ENCODE assay signal across 28 cellular contexts in genomic region chr2:53289309-53290006, GRCh38.
"Had no signal": no experiment of that assay in that cellular context is flagged by ENCODE, and none has a peak within 500 bp of the region (broad histone marks: within the 10 kb centered on the region; RNA-seq: fewer than 3 reads in every experiment).

No MANE protein-coding gene starts in this region.

- H3K9me3 ChIP-seq: body of pancreas, left ventricle myocardium inferior, right lobe of liver, vagina had no signal

- H3K36me3 Mint-ChIP-seq: activated CD8-positive, alpha-beta memory T cell treated with anti-CD3 and anti-CD28 coated beads, Interleukin-2, amount 10 ng/mL, durations not matched to agents 7 days and 5 days; activated naive CD8-positive, alpha-beta T cell; stimulated activated memory B cell treated with anti-CD40 and anti-IgM and Interleukin-4, amounts not matched to agents 10 μg/mL and 1 μg/mL and 100 μg/mL, for 72 hours; type B pancreatic cell had no signal

- H3K27me3 ChIP-seq: body of pancreas, heart left ventricle, right lobe of liver, vagina had no signal

- H3K4me3 Mint-ChIP-seq: activated CD4-positive, alpha-beta T cell treated with anti-CD3 and anti-CD28 coated beads, Interleukin-2, amount 10 ng/mL, durations not matched to agents 7 days and 5 days; activated CD8-positive, alpha-beta memory T cell treated with anti-CD3 and anti-CD28 coated beads, Interleukin-2, amount 10 ng/mL, durations not matched to agents 7 days and 5 days; activated CD8-positive, alpha-beta T cell treated with anti-CD3 and anti-CD28 coated beads for 36 hours; activated naive CD8-positive, alpha-beta T cell; activated T-cell treated with anti-CD3 and anti-CD28 coated beads, Interleukin-2, amount 50 U/mL, for 72 hours; effector memory CD8-positive, alpha-beta T cell; nephron; stimulated activated memory B cell treated with anti-CD40 and anti-IgM and Interleukin-4, amounts not matched to agents 10 μg/mL and 1 μg/mL and 100 μg/mL, for 72 hours; stimulated activated naive CD8-positive, alpha-beta T cell treated with anti-CD3 and anti-CD28 coated beads, Interleukin-15, amount 100 ng/mL, for 72 hours; T-helper 17 cell; type B pancreatic cell had no signal

- H3K27ac ChIP-seq: body of pancreas, heart left ventricle, left ventricle myocardium inferior, right lobe of liver, skin epidermis, vagina, WERI-Rb-1 had no signal

- H3K36me3 ChIP-seq: heart left ventricle, left ventricle myocardium inferior, right lobe of liver, vagina, WERI-Rb-1 had no signal

- H3K9me3 Mint-ChIP-seq: activated CD4-positive, alpha-beta T cell treated with anti-CD3 and anti-CD28 coated beads, Interleukin-2, amount 10 ng/mL, durations not matched to agents 7 days and 5 days; activated CD8-positive, alpha-beta T cell treated with anti-CD3 and anti-CD28 coated beads for 36 hours; activated T-cell treated with anti-CD3 and anti-CD28 coated beads, Interleukin-2, amount 50 U/mL, for 72 hours; stimulated activated memory B cell treated with anti-CD40 and anti-IgM and Interleukin-4, amounts not matched to agents 10 μg/mL and 1 μg/mL and 100 μg/mL, for 72 hours; type B pancreatic cell had no signal

- H3K4me1 Mint-ChIP-seq: activated CD4-positive, alpha-beta T cell treated with anti-CD3 and anti-CD28 coated beads, Interleukin-2, amount 10 ng/mL, durations not matched to agents 7 days and 5 days; activated CD8-positive, alpha-beta memory T cell treated with anti-CD3 and anti-CD28 coated beads, Interleukin-2, amount 10 ng/mL, durations not matched to agents 7 days and 5 days; nephron; stimulated activated memory B cell treated with anti-CD40 and anti-IgM and Interleukin-4, amounts not matched to agents 10 μg/mL and 1 μg/mL and 100 μg/mL, for 72 hours; stimulated activated naive CD8-positive, alpha-beta T cell treated with anti-CD3 and anti-CD28 coated beads, Interleukin-15, amount 100 ng/mL, for 72 hours; T-helper 17 cell had no signal

- DNase-seq: activated CD4-positive, alpha-beta T cell treated with anti-CD3 and anti-CD28 coated beads, Interleukin-2, amount 10 ng/mL, durations not matched to agents 7 days and 5 days; activated CD4-positive, CD25-positive, alpha-beta regulatory T cell treated with anti-CD3 and anti-CD28 coated beads, Interleukin-2, amount 50 U/mL, for 72 hours; activated CD8-positive, alpha-beta memory T cell treated with anti-CD3 and anti-CD28 coated beads, Interleukin-2, amount 10 ng/mL, durations not matched to agents 7 days and 5 days; activated CD8-positive, alpha-beta T cell treated with anti-CD3 and anti-CD28 coated beads for 36 hours; activated naive CD4-positive, alpha-beta T cell treated with Interleukin-2 at 50 U/mL for 16 hours; activated T-cell treated with anti-CD3 and anti-CD28 coated beads, Interleukin-2, amount 50 U/mL, for 72 hours; aorta; body of pancreas; cortex of kidney; effector memory CD8-positive, alpha-beta T cell; heart left ventricle; hypothalamus; left ventricle myocardium inferior; posterior cingulate gyrus; right lobe of liver; stimulated activated CD4-positive, alpha-beta T cell treated with anti-CD3 and anti-CD28 coated beads, Interleukin-4, amount 100 ng/mL, for 4 hours; stimulated activated CD8-positive, alpha-beta memory T cell treated with anti-CD3 and anti-CD28 coated beads, Interleukin-4, amount 100 ng/mL, for 48 hours; stimulated activated naive CD8-positive, alpha-beta T cell treated with anti-CD3 and anti-CD28 coated beads, Interleukin-15, amount 100 ng/mL, for 72 hours; substantia nigra; T-helper 17 cell; T1000; WERI-Rb-1 had no signal

- ATAC-seq: activated CD8-positive, alpha-beta memory T cell treated with anti-CD3 and anti-CD28 coated beads, Interleukin-2, amount 10 ng/mL, durations not matched to agents 7 days and 5 days; activated CD8-positive, alpha-beta T cell treated with anti-CD3 and anti-CD28 coated beads for 36 hours; activated T-cell treated with anti-CD3 and anti-CD28 coated beads, Interleukin-2, amount 50 U/mL, for 72 hours; body of pancreas; effector memory CD8-positive, alpha-beta T cell; heart left ventricle; right lobe of liver; stimulated activated memory B cell treated with anti-CD40 and anti-IgM and Interleukin-4, amounts not matched to agents 10 μg/mL and 1 μg/mL and 100 μg/mL, for 72 hours; stimulated activated naive CD8-positive, alpha-beta T cell treated with anti-CD3 and anti-CD28 coated beads, Interleukin-15, amount 100 ng/mL, for 72 hours; T-helper 17 cell had no signal

- H3K4me3 ChIP-seq: body of pancreas, heart left ventricle, left ventricle myocardium inferior, right lobe of liver, skin epidermis, vagina had no signal

- H3K4me1 ChIP-seq: heart left ventricle, left ventricle myocardium inferior, right lobe of liver, vagina had no signal

- H3K27ac Mint-ChIP-seq: activated CD4-positive, alpha-beta T cell treated with anti-CD3 and anti-CD28 coated beads, Interleukin-2, amount 10 ng/mL, durations not matched to agents 7 days and 5 days; activated CD8-positive, alpha-beta memory T cell treated with anti-CD3 and anti-CD28 coated beads, Interleukin-2, amount 10 ng/mL, durations not matched to agents 7 days and 5 days; activated CD8-positive, alpha-beta T cell treated with anti-CD3 and anti-CD28 coated beads for 36 hours; activated naive CD8-positive, alpha-beta T cell; activated T-cell treated with anti-CD3 and anti-CD28 coated beads, Interleukin-2, amount 50 U/mL, for 72 hours; effector memory CD8-positive, alpha-beta T cell; nephron; stimulated activated memory B cell treated with anti-CD40 and anti-IgM and Interleukin-4, amounts not matched to agents 10 μg/mL and 1 μg/mL and 100 μg/mL, for 72 hours; T-helper 17 cell; type B pancreatic cell had no signal

- H3K27me3 Mint-ChIP-seq: activated CD4-positive, alpha-beta T cell treated with anti-CD3 and anti-CD28 coated beads, Interleukin-2, amount 10 ng/mL, durations not matched to agents 7 days and 5 days; activated CD8-positive, alpha-beta memory T cell treated with anti-CD3 and anti-CD28 coated beads, Interleukin-2, amount 10 ng/mL, durations not matched to agents 7 days and 5 days; activated CD8-positive, alpha-beta T cell treated with anti-CD3 and anti-CD28 coated beads for 36 hours; activated naive CD8-positive, alpha-beta T cell; effector memory CD8-positive, alpha-beta T cell; stimulated activated memory B cell treated with anti-CD40 and anti-IgM and Interleukin-4, amounts not matched to agents 10 μg/mL and 1 μg/mL and 100 μg/mL, for 72 hours; stimulated activated naive CD8-positive, alpha-beta T cell treated with anti-CD3 and anti-CD28 coated beads, Interleukin-15, amount 100 ng/mL, for 72 hours; T-helper 17 cell; type B pancreatic cell had no signal
